Comparison of ENCODE assay signal across 10 cellular contexts in genomic region chr19:7550987-7551761, GRCh38. TPM values are rescaled to one million over a fixed set of nuclear protein-coding genes. Genes with fewer than 3 reads are reported as not detected.
A peak's percentile ranks its signal among the peaks of the same experiment; 100 is the strongest.
DNase-seq lines count a peak whose midpoint lies in the region; ATAC-seq and TF ChIP-seq lines count a peak whose summit lies in the region.
"Had no signal": no experiment of that assay in that cellular context is flagged by ENCODE, and none has a peak within 500 bp of the region (broad histone marks: within the 10 kb centered on the region; RNA-seq: fewer than 3 reads in every experiment).

No MANE protein-coding gene starts in this region.

- ATAC-seq in PC-3 (peak; percentile 23; the same call in 1 of the 2 replicates), left lung (peak; percentile 96)

- no peaks in the 10 kb centered on the region for H4K20me1 ChIP-seq in PC-3 (ENCODE audit: low read length)

- TF ChIP-seq CTCF in PC-3 (conservative IDR thresholded peaks at IDR 0.05; ENCODE audit: low read depth, low read length) (no peak), dorsolateral prefrontal cortex (IDR thresholded peaks at IDR 0.05 in 54 of 56, conservative IDR thresholded peaks at IDR 0.05 in 2 of 56; ENCODE audit: low read depth in 1 of 56, partially characterized antibody in 56 of 56) (no peak), left lung (IDR thresholded peaks at IDR 0.05) (no peak)

- H3K9me2 ChIP-seq in PC-3 (replicated peaks; ENCODE audit: low read length) = no peaks in the 10 kb centered on the region

- H3K27me3 ChIP-seq in PC-3 (ENCODE audit: low read length) = no peaks in the 10 kb centered on the region
- H3K27me3 ChIP-seq in dorsolateral prefrontal cortex = no peaks in the 10 kb centered on the region
- H3K27me3 ChIP-seq in left lung = no peaks in the 10 kb centered on the region
- H3K27me3 ChIP-seq: neutrophil had no signal

- H2AFZ ChIP-seq in PC-3 (ENCODE audit: low read length) = no peak overlapping the region

- CTCF ChIA-PET in PC-3 (lab: Charles Lee) = no interaction called here

- H3F3A ChIP-seq in PC-3 (ENCODE audit: low read length, unreplicated experiment) = no peaks in the 10 kb centered on the region

- H3K9ac ChIP-seq in PC-3 (ENCODE audit: low read length) = no peak overlapping the region

- POLR2A ChIA-PET in PC-3 (lab: Charles Lee; ENCODE audit: unreplicated experiment) = no interaction called here

- no peak overlapping the region for H3K27ac ChIP-seq in PC-3 (ENCODE audit: low read length)
- H3K27ac ChIP-seq in dorsolateral prefrontal cortex = peak overlapping the region in 23 of 59 donors; percentile 12 to 73 (median 53)
- no peak overlapping the region for H3K27ac ChIP-seq in left lung
- no peak overlapping the region for H3K27ac ChIP-seq in substantia nigra (ENCODE audit: low read depth, low read length, poor library complexity, severe bottlenecking)
- H3K27ac ChIP-seq: neutrophil, SK-N-MC had no signal

- no peak overlapping the region for H3K4me2 ChIP-seq in PC-3 (ENCODE audit: low read length)

- H3K4me3 ChIP-seq in PC-3 (ENCODE audit: low read length) (no peak overlapping the region), dorsolateral prefrontal cortex (peak overlapping the region in 46 of 59 donors; percentile 1 to 56 (median 38)), left lung (peak overlapping the region in 1 of 2 donors; percentile 27)
- H3K4me3 ChIP-seq: SK-N-MC had no signal

- DNase-seq in NCI-H2227 (lab: John Stamatoyannopoulos, UW; ENCODE audit: unreplicated experiment) (peak; percentile 36), NCI-H2227 treated with DMSO at 0.1 percent for 48 hours (lab: John Stamatoyannopoulos, UW) (no peak), PC-3 (peak; percentile 40), dorsolateral prefrontal cortex (peak; percentile 56 to 94 (median 80)), left lung (peak; percentile 75 to 88), substantia nigra (lab: John Stamatoyannopoulos, UW) (peak in 38 of 49 donors; percentile 8 to 89 (median 36))
- DNase-seq in NK-92 treated with Interleukin-12 subunit alpha and Interleukin-12 subunit beta, amount 100 ng/mL, for 24 hours (lab: John Stamatoyannopoulos, UW) = no peak
- no peak for DNase-seq in effector CD4-positive, alpha-beta T cell

- no peaks in the 10 kb centered on the region for H3K79me2 ChIP-seq in PC-3 (ENCODE audit: low read length)

- intact Hi-C loops in PC-3 (cut with micrococcal nuclease) = no loop called here
- intact Hi-C loops in dorsolateral prefrontal cortex (cut with DNase I) = no loop called here
- intact Hi-C loops in left lung (cut with DNase I) = no loop called here

- H3K36me3 ChIP-seq in PC-3 (ENCODE audit: low read depth, low read length) = peaks cover 34% of the 10 kb centered on the region
- peaks cover 0 to 71% of the 10 kb centered on the region in 2 donors for H3K36me3 ChIP-seq in left lung

- H3K9me3 ChIP-seq in PC-3 (ENCODE audit: low read length) = no peaks in the 10 kb centered on the region
- H3K9me3 ChIP-seq in left lung = no peaks in the 10 kb centered on the region
- H3K9me3 ChIP-seq: neutrophil had no signal

- H3K4me1 ChIP-seq in PC-3 (ENCODE audit: insufficient read depth, low read length) = no peaks in the 10 kb centered on the region
- H3K4me1 ChIP-seq in left lung = peaks cover 0 to 14% of the 10 kb centered on the region in 2 donors

- BruUV-seq in PC-3 (replicated peaks; lab: Mats Ljungman, UMichigan) = no TSS peak

RNA-seq across cellular contexts. Expression of gene PNPLA6, which starts 15.7 kb away (rescaled TPM):
- total RNA-seq in PC-3 (2014; rRNA removed) = 217 and 291 TPM in 2 replicates
- total RNA-seq in dorsolateral prefrontal cortex = 100 to 1,000 TPM; 131 to 340 (median 192) TPM
- total RNA-seq in left lung = 100 to 1,000 TPM; 134 to 255 TPM

RNA-seq across cellular contexts. Expression of gene MCOLN1, which starts 28.8 kb away (rescaled TPM):
- total RNA-seq in PC-3 (2014; rRNA removed) (10.2 and 22.9 TPM in 2 replicates), dorsolateral prefrontal cortex (10 to 100 TPM; 21.1 to 64.6 (median 33.5) TPM), left lung (10 to 100 TPM; 47.7 to 76.6 TPM)

RNA-seq across cellular contexts. Expression of gene ZNF358, which starts 35.3 kb away (rescaled TPM):
- total RNA-seq in PC-3 (2014; rRNA removed) = 41.6 and 53.4 TPM in 2 replicates
- total RNA-seq in dorsolateral prefrontal cortex = 100 to 1,000 TPM in 76 of 120 experiments, 10 to 100 TPM in 44; 69.6 to 225 (median 107) TPM
- total RNA-seq in left lung = 10 to 100 TPM; 46.1 to 47.6 TPM

RNA-seq across cellular contexts. Expression of gene CAMSAP3, which starts 44.5 kb away (rescaled TPM):
- total RNA-seq in PC-3 (2014; rRNA removed) = 16.6 and 25.4 TPM in 2 replicates
- total RNA-seq in dorsolateral prefrontal cortex = 10 to 100 TPM in 119 of 120 experiments, 1 to 10 TPM in 1; 7.6 to 44.7 (median 28.0) TPM
- 10 to 100 TPM; 20.5 to 22.3 TPM for total RNA-seq in left lung

Comparison
In these comparisons a context has a peak if more than half of its experiments do, and no peak if none do; other contexts are left out.
1. DNase-seq: peak in NCI-H2227 (single experiment), PC-3 (single experiment), dorsolateral prefrontal cortex (10 of 10), left lung (2 of 2) and substantia nigra (38 of 49); none in NCI-H2227 treated with DMSO at 0.1 percent for 48 hours (single experiment), NK-92 treated with Interleukin-12 subunit alpha and Interleukin-12 subunit beta, amount 100 ng/mL, for 24 hours (single experiment) and effector CD4-positive, alpha-beta T cell (single experiment).